In the genomic region with DNA sequence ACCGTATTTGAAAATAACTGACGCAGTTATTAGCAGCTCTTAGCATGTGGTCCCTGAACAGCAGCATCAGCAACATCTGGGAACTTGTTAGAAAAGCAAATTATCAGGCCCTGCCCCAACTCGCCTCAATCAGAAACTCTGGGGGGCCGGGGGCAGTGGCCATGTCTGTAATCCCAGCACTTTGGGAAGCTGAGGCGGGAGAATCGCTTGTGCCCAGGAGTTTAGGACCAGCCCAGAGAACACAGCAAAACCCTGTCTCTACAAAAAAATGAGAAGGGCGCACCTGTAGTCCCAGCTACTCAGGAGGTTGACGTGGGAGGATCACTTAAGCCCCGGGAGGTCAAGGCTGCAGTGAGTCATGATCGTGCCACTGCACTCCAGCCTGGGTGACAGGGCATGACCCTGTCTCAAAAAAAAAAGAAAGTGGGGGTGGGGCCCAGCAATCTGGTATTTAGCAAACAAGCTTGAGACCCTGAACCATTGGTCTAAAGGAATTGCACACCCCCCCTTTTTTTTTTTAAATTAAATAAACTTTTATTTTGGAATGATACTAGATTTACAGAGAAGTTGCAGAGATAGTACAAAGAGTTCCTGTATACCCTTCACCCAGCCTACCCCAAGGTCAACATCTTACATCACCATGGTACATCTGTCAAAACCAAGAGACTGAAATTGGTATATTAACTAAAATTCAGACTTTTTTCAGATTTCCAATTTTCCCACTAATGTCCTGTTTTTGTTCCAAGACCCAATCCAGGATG, we compare ENCODE assay signal across 20 cellular contexts. TPM values are rescaled to one million over a fixed set of nuclear protein-coding genes. Genes with fewer than 3 reads are reported as not detected.
DNase-seq lines count a peak whose midpoint lies in the region; ATAC-seq, FAIRE-seq and TF ChIP-seq lines count a peak whose summit lies in the region.
"Had no signal": no experiment of that assay in that cellular context is flagged by ENCODE, and none has a peak within 500 bp of the region (broad histone marks: within the 10 kb centered on the region; RNA-seq: fewer than 3 reads in every experiment).

No MANE protein-coding gene starts in this region.

- peaks cover 3% of the 10 kb centered on the region; the same call in 1 of the 2 replicates for H4K20me1 ChIP-seq in HCT116 (ENCODE audit: insufficient read depth)

- no peak for FAIRE-seq in small intestine (lab: Jason Lieb, UNC)

- H3K27me3 ChIP-seq in HCT116 (ENCODE audit: insufficient read depth, low read length) (no peaks in the 10 kb centered on the region), liver (ENCODE audit: control insufficient read depth in 4 of 4, insufficient read depth in 4 of 4, low read length in 3 of 4) (no peaks in the 10 kb centered on the region), small intestine (ENCODE audit: control insufficient read depth in 2 of 2, insufficient read depth in 2 of 2, low read length in 2 of 2) (peaks cover 0 to 3% of the 10 kb centered on the region in 2 donors)
- H3K27me3 ChIP-seq: breast epithelium, testis, vagina had no signal

- H3K4me3 ChIP-seq in HCT116 (replicated peaks in 1 of 2; ENCODE audit: low read depth in 1 of 2, low read length in 2 of 2) (no peak overlapping the region), liver (ENCODE audit: low read depth in 1 of 3, low read length in 3 of 3) (no peak overlapping the region), small intestine (ENCODE audit: low read depth in 1 of 2, low read length in 2 of 2) (no peak overlapping the region)
- H3K4me3 ChIP-seq: breast epithelium, testis, vagina had no signal

- 70% methylated on average over 10 of the region's 10 CpGs for WGBS in liver
- 78 to 87% (median 82%) methylated on average over 10 of the region's 10 CpGs for WGBS in small intestine, 3 donors

- TF ChIP-seq RAD21 in HCT116 (IDR thresholded peaks at IDR 0.05; ENCODE audit: low read depth) (no peak), liver (IDR thresholded peaks at IDR 0.05) (no peak)

- H3K4me1 ChIP-seq in HCT116 (ENCODE audit: control insufficient read depth in 1 of 2, insufficient read depth in 2 of 2, low read length in 2 of 2) (peaks cover 13 to 36% of the 10 kb centered on the region in 2 experiments), liver (ENCODE audit: control insufficient read depth in 4 of 4, insufficient read depth in 4 of 4, low read length in 3 of 4) (peaks cover 4 to 16% (median 9%) of the 10 kb centered on the region in 4 donors), small intestine (ENCODE audit: control insufficient read depth in 2 of 2, insufficient read depth in 1 of 2, low read depth in 1 of 2, low read length in 1 of 2) (peaks cover 0 to 3% of the 10 kb centered on the region in 2 donors)
- H3K4me1 ChIP-seq: breast epithelium had no signal

- peak; percentile 16; the same call in 1 of the 2 replicates for ATAC-seq in HCT116
- ATAC-seq in GM19455 (IDR thresholded peaks at IDR 0.05; ENCODE audit: unreplicated experiment), result no peak

- H3K27ac ChIP-seq in HCT116 (ENCODE audit: low read depth, low read length) (peak overlapping the region; percentile 16; the same call in 1 of the 2 replicates), RWPE1 (peak overlapping the region; percentile 17), liver (ENCODE audit: low read depth in 1 of 2, low read length in 2 of 2) (no peak overlapping the region), small intestine (ENCODE audit: low read depth in 1 of 2, low read length in 1 of 2) (no peak overlapping the region)
- H3K27ac ChIP-seq: breast epithelium, epithelial cell of prostate, parathyroid adenoma, testis, vagina had no signal

- peak overlapping the region; percentile 21 for H3K4me2 ChIP-seq in HCT116 (ENCODE audit: low read length)
- H3K4me2 ChIP-seq: SK-N-SH had no signal

- no peak for TF ChIP-seq POLR2A in HCT116 (IDR thresholded peaks at IDR 0.05; ENCODE audit: borderline replicate concordance, extremely low read depth, insufficient read depth, insufficient read length)

- POLR2A ChIA-PET in HCT116 (lab: Charles Lee) (interaction anchor here (0.6 to 1.8 kb wide), 6 partner anchors 14 to 284 kb away, joined by 3 to 6 read pairs (median 5); no protein-coding TSS in a partner anchor), RWPE1 (lab: Yijun Ruan, JAX; ENCODE audit: low non-redundant PET) (interaction anchor here (0.5 kb wide), 1 partner anchor 318 kb away, joined by 5 read pairs; no protein-coding TSS in a partner anchor)

- H3K36me3 ChIP-seq in HCT116 (ENCODE audit: control insufficient read depth in 1 of 2, insufficient read depth in 2 of 2, low read length in 2 of 2), result peaks cover 18 to 42% of the 10 kb centered on the region in 2 experiments
- peaks cover 7 to 15% (median 13%) of the 10 kb centered on the region in 4 donors for H3K36me3 ChIP-seq in liver (ENCODE audit: control insufficient read depth in 4 of 4, insufficient read depth in 3 of 4, low read depth in 1 of 4, low read length in 3 of 4)
- H3K36me3 ChIP-seq in small intestine (ENCODE audit: control insufficient read depth in 2 of 2, insufficient read depth in 2 of 2, low read length in 2 of 2), result peaks cover 10 to 16% of the 10 kb centered on the region in 2 donors

- no peaks in the 10 kb centered on the region for H3K9me2 ChIP-seq in HCT116 (ENCODE audit: insufficient read depth)
- H3K9me2 ChIP-seq: SK-N-SH had no signal

- CTCF ChIA-PET in HCT116 (lab: Charles Lee), result interaction anchor here (0.6 to 2.6 kb wide), 23 partner anchors 8 to 405 kb away, joined by 3 to 29 read pairs (median 4); a partner anchor contains a TSS
- CTCF ChIA-PET in RWPE1 (lab: Yijun Ruan, JAX), result interaction anchor here (0.6 to 2.1 kb wide), 27 partner anchors 9 to 826 kb away, joined by 3 to 35 read pairs (median 4); a partner anchor contains a TSS

- H2AFZ ChIP-seq in HCT116 (ENCODE audit: low read depth, low read length, poor library complexity, severe bottlenecking), result no peak overlapping the region
- H2AFZ ChIP-seq: parathyroid adenoma had no signal

- DNase-seq in DMS 273 (lab: John Stamatoyannopoulos, UW; ENCODE audit: unreplicated experiment), result peak; percentile 38
- DNase-seq in DMS 273 treated with DMSO at 0.1 percent for 48 hours (lab: John Stamatoyannopoulos, UW), result no peak
- no peak for DNase-seq in HCT116 (ENCODE audit: low read depth, low spot score)
- no peak for DNase-seq in RWPE1 (ENCODE audit: low spot score)
- no peak for DNase-seq in stimulated activated naive CD4-positive, alpha-beta T cell (lab: John Stamatoyannopoulos, UW)
- DNase-seq in small intestine, result no peak
- DNase-seq: NCI-H226 had no signal

- H3K9me3 ChIP-seq in HCT116 (ENCODE audit: control insufficient read depth in 1 of 2, insufficient read depth in 1 of 2, low read depth in 1 of 2, low read length in 2 of 2), result peaks cover 4 to 17% of the 10 kb centered on the region in 2 experiments; a peak in 2 of 4 replicates
- peaks cover 0 to 3% (median 0%) of the 10 kb centered on the region in 4 donors for H3K9me3 ChIP-seq in liver (ENCODE audit: control insufficient read depth in 4 of 4, low read length in 3 of 4)
- H3K9me3 ChIP-seq in small intestine (ENCODE audit: control insufficient read depth, low read depth), result no peaks in the 10 kb centered on the region
- H3K9me3 ChIP-seq: SK-N-SH, testis, vagina had no signal

- intact Hi-C loops in HCT116 (cut with micrococcal nuclease), result no loop called here

- RAD21 ChIA-PET in HCT116 (lab: Charles Lee; ENCODE audit: low non-redundant PET in 1 of 2, low total read pairs in 2 of 2, uncharacterized antibody in 2 of 2, unreplicated experiment in 2 of 2), result interaction anchor here (1.0 to 1.1 kb wide), 2 partner anchors 44 to 85 kb away, joined by 3 to 4 read pairs; no protein-coding TSS in a partner anchor

- peaks cover 48% of the 10 kb centered on the region for H3K79me2 ChIP-seq in HCT116 (ENCODE audit: insufficient read depth, low read length)
- H3K79me2 ChIP-seq: parathyroid adenoma had no signal

- H3K9ac ChIP-seq in HCT116 (ENCODE audit: low read length) (no peak overlapping the region), liver (ENCODE audit: low read depth in 1 of 2, low read length in 2 of 2) (no peak overlapping the region)
- H3K9ac ChIP-seq: parathyroid adenoma, SK-N-SH had no signal

- no TSS peak for BruUV-seq in HCT116 (replicated peaks; lab: Mats Ljungman, UMichigan)

- TF ChIP-seq CTCF in HCT116 (IDR thresholded peaks at IDR 0.05 in 2 of 3, conservative IDR thresholded peaks at IDR 0.05 in 1 of 3; ENCODE audit: borderline replicate concordance in 1 of 3, insufficient read depth in 1 of 3, low read depth in 2 of 3, low read length in 2 of 3) (no peak), RWPE1 (conservative IDR thresholded peaks at IDR 0.05; ENCODE audit: low read depth) (no peak), liver (IDR thresholded peaks at IDR 0.05; ENCODE audit: low read depth, low read length, missing input control) (no peak)

TF ChIP-seq in HCT116, 20 proteins besides CTCF, POLR2A, EP300 and RAD21:
- TF ChIP-seq EGR1 (IDR thresholded peaks at IDR 0.05; ENCODE audit: low read depth), result 0 out of 2 replicates have a peak, but pooled peaks have one; percentile 21
- no peak for TF ChIP-seq EZH2 (IDR thresholded peaks at IDR 0.05)

TF ChIP-seq in liver, 16 proteins besides CTCF, POLR2A, EP300 and RAD21 (continues in another document):
- TF ChIP-seq TAF1 (conservative IDR thresholded peaks at IDR 0.05) (no peak), GABPA (IDR thresholded peaks at IDR 0.05 in 1 of 2, conservative IDR thresholded peaks at IDR 0.05 in 1 of 2) (no peak), SP1 (IDR thresholded peaks at IDR 0.05) (no peak), RXRA (IDR thresholded peaks at IDR 0.05) (peak; percentile 58 to 65), JUND (IDR thresholded peaks at IDR 0.05) (peak; percentile 63 to 80), NR2F2 (IDR thresholded peaks at IDR 0.05) (peak; percentile 73), HNF4G (IDR thresholded peaks at IDR 0.05) (no peak), EGR1 (IDR thresholded peaks at IDR 0.05; ENCODE audit: low read depth in 2 of 2) (no peak)
- TF ChIP-seq, protein P1, sequence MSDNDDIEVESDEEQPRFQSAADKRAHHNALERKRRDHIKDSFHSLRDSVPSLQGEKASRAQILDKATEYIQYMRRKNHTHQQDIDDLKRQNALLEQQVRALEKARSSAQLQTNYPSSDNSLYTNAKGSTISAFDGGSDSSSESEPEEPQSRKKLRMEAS (IDR thresholded peaks at IDR 0.05), result no peak
- TF ChIP-seq, protein P2, sequence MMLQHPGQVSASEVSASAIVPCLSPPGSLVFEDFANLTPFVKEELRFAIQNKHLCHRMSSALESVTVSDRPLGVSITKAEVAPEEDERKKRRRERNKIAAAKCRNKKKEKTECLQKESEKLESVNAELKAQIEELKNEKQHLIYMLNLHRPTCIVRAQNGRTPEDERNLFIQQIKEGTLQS (IDR thresholded peaks at IDR 0.05), result peak; percentile 59

RNA-seq across cellular contexts. Expression of a gene that starts 6.7 kb away (rescaled TPM):
- total RNA-seq in HCT116 (2021; ENCODE audit: unreplicated experiment), result 80.8 TPM
- 94.4 and 105 TPM in 2 replicates for polyA plus RNA-seq in HCT116 (2012)
- total RNA-seq in liver, result 10 to 100 TPM; 22.8 to 26.8 TPM
- polyA plus RNA-seq in liver, result 10 to 100 TPM; 14.3 to 60.2 TPM
- polyA plus RNA-seq in small intestine, result 10 to 100 TPM; 30.3 to 33.2 (median 31.5) TPM

RNA-seq across cellular contexts. Expression of a gene that starts 29.3 kb away (rescaled TPM):
- total RNA-seq in HCT116 (2021; ENCODE audit: unreplicated experiment) (not detected), liver (not detected)
- not detected in 2 replicates for polyA plus RNA-seq in HCT116 (2012)
- polyA plus RNA-seq in liver (not detected), small intestine (not detected)
- total RNA-seq: activated CD4-positive, alpha-beta memory T cell treated with anti-CD3 and anti-CD28 coated beads, Interleukin-2, amount 10 ng/mL, durations not matched to agents 7 days and 5 days; activated T-helper 17 cell treated with anti-CD3 and anti-CD28 coated beads, Interleukin-2, amount 50 U/mL, for 72 hours; breast epithelium; CD4-positive, alpha-beta T cell; kidney epithelial cell; LHCN-M2; vagina had no signal
- polyA plus RNA-seq: SK-N-SH had no signal

RNA-seq across cellular contexts. Expression of a gene that starts 36.2 kb away (rescaled TPM):
- not detected for total RNA-seq in HCT116 (2021; ENCODE audit: unreplicated experiment)
- not detected in 2 replicates for polyA plus RNA-seq in HCT116 (2012)
- total RNA-seq in liver, result not detected
- polyA plus RNA-seq in liver, result not detected
- under 1 TPM in 1 of 3 donors, not detected in 2; 0.21 TPM for polyA plus RNA-seq in small intestine
- total RNA-seq: activated CD4-positive, alpha-beta memory T cell treated with anti-CD3 and anti-CD28 coated beads, Interleukin-2, amount 10 ng/mL, durations not matched to agents 7 days and 5 days; activated T-helper 17 cell treated with anti-CD3 and anti-CD28 coated beads, Interleukin-2, amount 50 U/mL, for 72 hours; CD4-positive, alpha-beta T cell; LHCN-M2; vagina had no signal
- polyA plus RNA-seq: SK-N-SH had no signal

Comparison
In these comparisons a context has a peak if more than half of its experiments do, and no peak if none do; other contexts are left out.
1. H3K27ac ChIP-seq: peak in HCT116 (single experiment) and RWPE1 (single experiment); none in liver (0 of 2) and small intestine (0 of 2).